1 cellular context compared by ENCODE assay signal in genomic region chrX:78945186-78945912, GRCh38.
TF ChIP-seq lines count a peak whose summit lies in the region.

Gene P2RY10, plus strand, starts transcription at chrX:78945391. Its CDS starts 15,130 bp downstream, at chrX:78960521.

TF ChIP-seq in GM23338, 12 proteins besides CTCF, POLR2A, EP300 and RAD21 (continued from another document):
- TF ChIP-seq ZNF462 (CRISPR knock-in tag; IDR thresholded peaks at IDR 0.05) (no peak), STAT1 (IDR thresholded peaks at IDR 0.05; ENCODE audit: unreplicated experiment) (no peak), ZNF114 (CRISPR knock-in tag; IDR thresholded peaks at IDR 0.05) (no peak), EZH2 (IDR thresholded peaks at IDR 0.05; ENCODE audit: low read depth, unreplicated experiment) (no peak), JUNB (IDR thresholded peaks at IDR 0.05; ENCODE audit: unreplicated experiment) (no peak), CREB1 (CRISPR knock-in tag; IDR thresholded peaks at IDR 0.05; ENCODE audit: low read depth) (no peak), REST (IDR thresholded peaks at IDR 0.05; ENCODE audit: unreplicated experiment) (no peak)
